Comparison of ENCODE assay signal across 6 cellular contexts in genomic region chr1:228109962-228110488, GRCh38. TPM values are rescaled to one million over a fixed set of nuclear protein-coding genes. Genes with fewer than 3 reads are reported as not detected.
A peak's percentile ranks its signal among the peaks of the same experiment; 100 is the strongest.
DNase-seq lines count a peak whose midpoint lies in the region; ATAC-seq and TF ChIP-seq lines count a peak whose summit lies in the region.

No MANE protein-coding gene starts in this region.

- H3K4me1 ChIP-seq in DOHH2 (ENCODE audit: control insufficient read depth, low read length) = peaks cover 17% of the 10 kb centered on the region
- H3K4me1 ChIP-seq in thyroid gland = peaks cover 15 to 16% of the 10 kb centered on the region in 2 donors

- TF ChIP-seq POLR2A in thyroid gland (IDR thresholded peaks at IDR 0.05) = no peak

- H3K79me2 ChIP-seq in DOHH2 (ENCODE audit: control insufficient read depth, low read length) = peaks cover 18% of the 10 kb centered on the region

- WGBS in thyroid gland, 2 donors = 36 to 38% methylated on average over 15 of the region's 15 CpGs

- H3K9me2 ChIP-seq in DOHH2 (replicated peaks; ENCODE audit: control insufficient read depth, low read length) = no peaks in the 10 kb centered on the region

- peaks cover 5% of the 10 kb centered on the region; the same call in 1 of the 2 replicates for H3F3A ChIP-seq in DOHH2 (ENCODE audit: control insufficient read depth, insufficient read depth)

- H3K27me3 ChIP-seq in DOHH2 (ENCODE audit: control insufficient read depth, low read length) = no peaks in the 10 kb centered on the region
- no peaks in the 10 kb centered on the region for H3K27me3 ChIP-seq in thyroid gland

- H3K27ac ChIP-seq in DOHH2 (ENCODE audit: low read depth, low read length) = no peak overlapping the region
- H3K27ac ChIP-seq in thyroid gland = peak overlapping the region; percentile 80 to 86 (median 83)

- DNase-seq in NCI-H2227 treated with DMSO at 0.1 percent for 48 hours (lab: John Stamatoyannopoulos, UW) (peak; percentile 8), left cardiac atrium (no peak), thyroid gland (no peak), iPS-NIHi11 (ENCODE audit: low spot score) (no peak)

- ATAC-seq in left cardiac atrium (peak; percentile 0 to 5), HG03432 (IDR thresholded peaks at IDR 0.05; ENCODE audit: unreplicated experiment) (no peak)

- H3K4me2 ChIP-seq in DOHH2 (ENCODE audit: low read length) = peak overlapping the region; percentile 85

- H3K4me3 ChIP-seq in DOHH2 (ENCODE audit: low read length) (peak overlapping the region; percentile 96), thyroid gland (replicated peaks in 1 of 3) (peak overlapping the region; percentile 57 to 96 (median 66))

- H3K36me3 ChIP-seq in DOHH2 (ENCODE audit: control insufficient read depth, low read length) (peaks cover 20% of the 10 kb centered on the region; the same call in 1 of the 2 replicates), thyroid gland (peaks cover 0 to 5% of the 10 kb centered on the region in 2 donors)

- H4K20me1 ChIP-seq in DOHH2 (ENCODE audit: control insufficient read depth, insufficient read depth, low read depth, low read length) = no peaks in the 10 kb centered on the region

- TF ChIP-seq CTCF in DOHH2 (IDR thresholded peaks at IDR 0.05; ENCODE audit: low read depth, low read length, poor library complexity, severe bottlenecking) = no peak
- no peak for TF ChIP-seq CTCF in thyroid gland (IDR thresholded peaks at IDR 0.05)

- intact Hi-C loops in left cardiac atrium (cut with DNase I) = no loop called here
- intact Hi-C loops in thyroid gland (cut with DNase I) = loop anchor here (5.0 to 10.0 kb wide), 2 partner anchors 32 to 375 kb away; partner anchors contain the start of genes GUK1, JMJD4 and SNAP47

- H3K9me3 ChIP-seq in DOHH2 (ENCODE audit: control insufficient read depth, insufficient read depth, low read length) = no peaks in the 10 kb centered on the region
- no peaks in the 10 kb centered on the region for H3K9me3 ChIP-seq in thyroid gland

RNA-seq across cellular contexts. Expression of gene MRPL55, which starts 0.9 kb away (rescaled TPM):
- 10 to 100 TPM; 43.5 to 48.9 TPM for total RNA-seq in left cardiac atrium
- total RNA-seq in thyroid gland = 100 to 1,000 TPM in 1 of 4 donors, 10 to 100 TPM in 3; 23.5 to 125 (median 87.5) TPM

RNA-seq across cellular contexts. Expression of gene C1orf35, which starts 6.9 kb away (rescaled TPM):
- total RNA-seq in left cardiac atrium = 1 to 10 TPM; 7.7 to 8.0 TPM
- 10 to 100 TPM in 3 of 4 donors, 1 to 10 TPM in 1; 8.3 to 26.5 (median 13.6) TPM for total RNA-seq in thyroid gland

RNA-seq across cellular contexts. Expression of gene ARF1, which starts 27.5 kb away (rescaled TPM):
- total RNA-seq in left cardiac atrium (100 to 1,000 TPM; 295 to 397 TPM), thyroid gland (100 to 1,000 TPM; 378 to 457 (median 410) TPM)

RNA-seq across cellular contexts. Expression of gene GUK1, which starts 30.1 kb away (rescaled TPM):
- total RNA-seq in left cardiac atrium = 100 to 1,000 TPM; 153 to 185 TPM
- total RNA-seq in thyroid gland = 100 to 1,000 TPM; 157 to 385 (median 283) TPM

RNA-seq across cellular contexts. Expression of gene GJC2, which starts 39.7 kb away (rescaled TPM):
- 1 to 10 TPM; 2.2 to 2.3 TPM for total RNA-seq in left cardiac atrium
- 10 to 100 TPM in 1 of 4 donors, 1 to 10 TPM in 3; 2.1 to 14.0 (median 3.8) TPM for total RNA-seq in thyroid gland
